2 cellular contexts compared by ENCODE assay signal in genomic region chr17:75502746-75503329, GRCh38.
TF ChIP-seq lines count a peak whose summit lies in the region.

No MANE protein-coding gene starts in this region.

TF ChIP-seq in HCT116, 20 proteins besides CTCF, POLR2A, EP300 and RAD21:
- TF ChIP-seq ZFX (IDR thresholded peaks at IDR 0.05) (0 out of 2 replicates have a peak, but pooled peaks have one; percentile 9), EZH2 (IDR thresholded peaks at IDR 0.05) (no peak), REST (IDR thresholded peaks at IDR 0.05; ENCODE audit: low read depth) (no peak)

TF ChIP-seq in K562, 482 proteins besides CTCF, POLR2A, EP300 and RAD21:
- no peak for TF ChIP-seq CEBPZ (IDR thresholded peaks at IDR 0.05; ENCODE audit: borderline replicate concordance, low read depth, low read length)
- no peak for TF ChIP-seq CREBBP (IDR thresholded peaks at IDR 0.05; ENCODE audit: low read depth, low read length)
- TF ChIP-seq ZKSCAN8 (CRISPR knock-in tag; IDR thresholded peaks at IDR 0.05), result no peak
- no peak for TF ChIP-seq XRCC5 (IDR thresholded peaks at IDR 0.05; ENCODE audit: low read depth, low read length)
- peak; percentile 24; the same call in 1 of the 2 replicates for TF ChIP-seq POLR2G (IDR thresholded peaks at IDR 0.05; ENCODE audit: low read depth, low read length)
- peak; percentile 13; the same call in 1 of the 2 replicates for TF ChIP-seq RBFOX2 (IDR thresholded peaks at IDR 0.05; ENCODE audit: low read depth, low read length)
- TF ChIP-seq SNRNP70 (optimal IDR thresholded peaks at IDR 0.05; ENCODE audit: low read depth, low read length), result no peak
- TF ChIP-seq HMGN3 (IDR thresholded peaks at IDR 0.05; ENCODE audit: borderline replicate concordance, extremely low read depth, insufficient read length, low read depth, low read length), result no peak
- no peak for TF ChIP-seq CEBPG (CRISPR knock-in tag; IDR thresholded peaks at IDR 0.05)
- TF ChIP-seq CEBPG (tag; conservative IDR thresholded peaks at IDR 0.05 in 1 of 2, IDR thresholded peaks at IDR 0.05 in 1 of 2), result no peak
- 0 out of 2 replicates have a peak, but pooled peaks have one; percentile 15 for TF ChIP-seq ZBTB33 (CRISPR knock-in tag; IDR thresholded peaks at IDR 0.05)
- no peak for TF ChIP-seq MAFF (IDR thresholded peaks at IDR 0.05; ENCODE audit: low read length)
